ENCODE assay signal across 8 cellular contexts in genomic region chr2:68282814-68283812, GRCh38. TPM values are rescaled to one million over a fixed set of nuclear protein-coding genes. Genes with fewer than 3 reads are reported as not detected.
DNase-seq lines count a peak whose midpoint lies in the region; ATAC-seq, FAIRE-seq and TF ChIP-seq lines count a peak whose summit lies in the region.

No MANE protein-coding gene starts in this region.

- no peak overlapping the region for H3K9ac ChIP-seq in astrocyte (ENCODE audit: low read length)

- intact Hi-C loops in CD4-positive, alpha-beta memory T cell (cut with micrococcal nuclease), result loop anchor here (1.0 to 2.0 kb wide), 4 partner anchors 29 to 161 kb away; no protein-coding TSS in a partner anchor

- H3K27me3 ChIP-seq in CD4-positive, alpha-beta memory T cell (ENCODE audit: insufficient read depth, low read length), result peaks cover 7% of the 10 kb centered on the region
- H3K27me3 ChIP-seq in astrocyte (ENCODE audit: insufficient read depth, low read length), result no peaks in the 10 kb centered on the region

- no peak overlapping the region for H3K27ac ChIP-seq in CD4-positive, alpha-beta memory T cell (ENCODE audit: low read depth, low read length)
- no peak overlapping the region for H3K27ac ChIP-seq in astrocyte (ENCODE audit: low read depth, low read length)

- TF ChIP-seq CTCF in GM12872 (IDR thresholded peaks at IDR 0.05; ENCODE audit: insufficient read depth, low read depth, low read length), result peak; percentile 72
- TF ChIP-seq CTCF in astrocyte (IDR thresholded peaks at IDR 0.05; ENCODE audit: insufficient read depth, low read depth, low read length), result peak; percentile 84

- peaks cover 5% of the 10 kb centered on the region for H3K4me1 ChIP-seq in CD4-positive, alpha-beta memory T cell (ENCODE audit: insufficient read depth, low read length)
- H3K4me1 ChIP-seq in astrocyte (ENCODE audit: insufficient read depth, low read length), result no peaks in the 10 kb centered on the region

- peaks cover 0 to 8% (median 0%) of the 10 kb centered on the region in 4 donors for H3K4me1 Mint-ChIP-seq in CD4-positive, alpha-beta memory T cell
- peaks cover 3% of the 10 kb centered on the region for H3K4me1 Mint-ChIP-seq in astrocyte (ENCODE audit: low read depth, unreplicated experiment)

- no peak overlapping the region for H3K4me2 ChIP-seq in astrocyte (ENCODE audit: low read length)

- H3K9me3 ChIP-seq in CD4-positive, alpha-beta memory T cell (ENCODE audit: control insufficient read depth in 1 of 2, low read length in 2 of 2), result no peaks in the 10 kb centered on the region
- H3K9me3 ChIP-seq in astrocyte (ENCODE audit: insufficient read depth, low read depth, low read length), result no peaks in the 10 kb centered on the region

- POLR2A ChIA-PET in CD4-positive, alpha-beta memory T cell (lab: Charles Lee; ENCODE audit: partially characterized antibody), result interaction anchor here (1.1 to 2.7 kb wide), 3 partner anchors 30 to 125 kb away, joined by 4 to 9 read pairs (median 5); partner anchors contain the start of genes PNO1 and PPP3R1

- H3K36me3 ChIP-seq in CD4-positive, alpha-beta memory T cell (ENCODE audit: insufficient read depth, low read length), result no peaks in the 10 kb centered on the region
- no peaks in the 10 kb centered on the region for H3K36me3 ChIP-seq in astrocyte (ENCODE audit: insufficient read depth, low read length)

- H4K20me1 ChIP-seq in astrocyte (ENCODE audit: insufficient read depth, low read length), result no peaks in the 10 kb centered on the region

- no peaks in the 10 kb centered on the region for H3K79me2 ChIP-seq in astrocyte (ENCODE audit: insufficient read depth, low read length)

- H2AFZ ChIP-seq in astrocyte (ENCODE audit: low read depth, low read length), result no peak overlapping the region

- ATAC-seq in GM19463 (IDR thresholded peaks at IDR 0.05; ENCODE audit: unreplicated experiment), result no peak
- ATAC-seq in HG02870 (IDR thresholded peaks at IDR 0.05; ENCODE audit: unreplicated experiment), result no peak

- CTCF ChIA-PET in CD4-positive, alpha-beta memory T cell (lab: Charles Lee; ENCODE audit: partially characterized antibody), result interaction anchor here (0.6 to 9.0 kb wide), 30 partner anchors 8 to 164 kb away, joined by 3 to 155 read pairs (median 4); partner anchors contain the start of genes PNO1 and PPP3R1

- H3K4me3 ChIP-seq in CD4-positive, alpha-beta memory T cell (ENCODE audit: low read length in 2 of 2), result no peak overlapping the region
- no peak overlapping the region for H3K4me3 ChIP-seq in astrocyte (ENCODE audit: insufficient read depth, low read depth, low read length)

- H3K4me3 Mint-ChIP-seq in CD4-positive, alpha-beta memory T cell, result no peak overlapping the region
- H3K4me3 Mint-ChIP-seq in astrocyte (ENCODE audit: unreplicated experiment), result no peak overlapping the region

- peak; percentile 38 to 51 (median 46) for DNase-seq in CD4-positive, alpha-beta memory T cell
- DNase-seq in NCI-H2029 treated with DMSO at 0.1 percent for 48 hours (lab: John Stamatoyannopoulos, UW) (peak; percentile 36), astrocyte (ENCODE audit: low read depth) (peak; percentile 27), kidney glomerular epithelial cell (lab: John Stamatoyannopoulos, UW) (peak; percentile 28), T1000 (lab: John Stamatoyannopoulos, UW) (no peak)

- H3K36me3 Mint-ChIP-seq in CD4-positive, alpha-beta memory T cell, result no peaks in the 10 kb centered on the region
- no peaks in the 10 kb centered on the region for H3K36me3 Mint-ChIP-seq in astrocyte (ENCODE audit: low read depth, unreplicated experiment)

- no peaks in the 10 kb centered on the region for H3K9me3 Mint-ChIP-seq in CD4-positive, alpha-beta memory T cell
- H3K9me3 Mint-ChIP-seq in astrocyte (ENCODE audit: unreplicated experiment), result no peaks in the 10 kb centered on the region

- no peak overlapping the region for H3K27ac Mint-ChIP-seq in CD4-positive, alpha-beta memory T cell
- no peak overlapping the region for H3K27ac Mint-ChIP-seq in astrocyte (ENCODE audit: unreplicated experiment)

- peak; percentile 59 for FAIRE-seq in astrocyte (lab: Jason Lieb, UNC)

- peaks cover 4 to 12% of the 10 kb centered on the region in 2 donors for H3K27me3 Mint-ChIP-seq in CD4-positive, alpha-beta memory T cell
- H3K27me3 Mint-ChIP-seq in astrocyte (ENCODE audit: low read depth, unreplicated experiment), result no peaks in the 10 kb centered on the region

RNA-seq across cellular contexts. Expression of gene PPP3R1, which starts 30.8 kb away (rescaled TPM):
- total RNA-seq in CD4-positive, alpha-beta memory T cell, result 10 to 100 TPM; 74.8 to 76.8 TPM
- 1 to 10 TPM; 3.9 to 5.4 TPM for polyA plus RNA-seq in CD4-positive, alpha-beta memory T cell
- total RNA-seq in astrocyte, result 78.1 and 80.6 TPM in 2 replicates

RNA-seq across cellular contexts. Expression of gene CNRIP1, which starts 36.6 kb away (rescaled TPM):
- under 1 TPM in 1 of 2 experiments, not detected in 1; 0.29 TPM for total RNA-seq in CD4-positive, alpha-beta memory T cell
- polyA plus RNA-seq in CD4-positive, alpha-beta memory T cell, result not detected
- 4.0 and 4.4 TPM in 2 replicates for total RNA-seq in astrocyte
